14 cellular contexts compared by ENCODE assay signal in genomic region chr4:178577933-178578332, GRCh38.
DNase-seq lines count a peak whose midpoint lies in the region; TF ChIP-seq lines count a peak whose summit lies in the region.
"Had no signal": no experiment of that assay in that cellular context is flagged by ENCODE, and none has a peak within 500 bp of the region (broad histone marks: within the 10 kb centered on the region; RNA-seq: fewer than 3 reads in every experiment).

No MANE protein-coding gene starts in this region.

- H3K27me3 Mint-ChIP-seq in nephron (ENCODE audit: low read depth) = no peaks in the 10 kb centered on the region
- H3K27me3 Mint-ChIP-seq: activated T-helper 17 cell treated with anti-CD3 and anti-CD28 coated beads, Interleukin-2, amount 50 U/mL, for 72 hours had no signal

- intact Hi-C loops in colonic mucosa (cut with DNase I) = no loop called here

- TF ChIP-seq CTCF in WERI-Rb-1 (IDR thresholded peaks at IDR 0.05; ENCODE audit: low read depth, low read length) (peak; percentile 37; the same call in 1 of the 2 replicates), nephron (IDR thresholded peaks at IDR 0.05; ENCODE audit: unreplicated experiment in 3 of 3) (peak in 2 of 3 experiments; percentile 18 to 33), colonic mucosa (IDR thresholded peaks at IDR 0.05) (no peak)

- H3K9me3 ChIP-seq in WERI-Rb-1 (ENCODE audit: severe bottlenecking) (no peaks in the 10 kb centered on the region), colonic mucosa (no peaks in the 10 kb centered on the region)
- H3K9me3 ChIP-seq: pancreas, vagina had no signal

- peak in 2 of 3 experiments; percentile 8 to 55 for DNase-seq in NCI-H1417 (lab: John Stamatoyannopoulos, UW)
- DNase-seq in NCI-H1417 treated with DMSO at 0.1 percent for 48 hours (lab: John Stamatoyannopoulos, UW) = no peak
- DNase-seq in HT-29 (ENCODE audit: low spot score) = peak; percentile 9
- peak; percentile 18 for DNase-seq in WERI-Rb-1
- DNase-seq in C1 segment of cervical spinal cord (lab: John Stamatoyannopoulos, UW) = no peak
- DNase-seq in ecto neural progenitor cell (ENCODE audit: low spot score) = no peak
- DNase-seq in colonic mucosa = no peak
- DNase-seq: activated CD4-positive, alpha-beta T cell treated with anti-CD3 and anti-CD28 coated beads for 4 hours; DMS79 treated with DMSO at 0.1 percent for 48 hours; NCI-H446 treated with DMSO at 0.1 percent for 48 hours; pancreas had no signal

- no peak overlapping the region for H3K27ac Mint-ChIP-seq in nephron
- H3K27ac Mint-ChIP-seq: activated T-helper 17 cell treated with anti-CD3 and anti-CD28 coated beads, Interleukin-2, amount 50 U/mL, for 72 hours had no signal

- H3K4me3 ChIP-seq in WERI-Rb-1 (ENCODE audit: low read depth, low read length) = no peak overlapping the region
- H3K4me3 ChIP-seq in colonic mucosa = no peak overlapping the region
- H3K4me3 ChIP-seq: pancreas, vagina had no signal

- H3K36me3 Mint-ChIP-seq in nephron (ENCODE audit: low read depth) = no peaks in the 10 kb centered on the region

- no peak overlapping the region for H3K4me3 Mint-ChIP-seq in nephron
- H3K4me3 Mint-ChIP-seq: activated T-helper 17 cell treated with anti-CD3 and anti-CD28 coated beads, Interleukin-2, amount 50 U/mL, for 72 hours had no signal

- H3K9ac ChIP-seq in colonic mucosa (ENCODE audit: low read depth in 2 of 2, low read length in 2 of 2) = no peak overlapping the region

- no peaks in the 10 kb centered on the region for H3K9me3 Mint-ChIP-seq in nephron

- no peaks in the 10 kb centered on the region for H3K4me1 ChIP-seq in colonic mucosa
- H3K4me1 ChIP-seq: pancreas, vagina had no signal

- H3K27ac ChIP-seq in WERI-Rb-1 (no peak overlapping the region), colonic mucosa (no peak overlapping the region)
- H3K27ac ChIP-seq: pancreas, vagina had no signal

- H3K4me1 Mint-ChIP-seq in nephron = no peaks in the 10 kb centered on the region
- H3K4me1 Mint-ChIP-seq: activated T-helper 17 cell treated with anti-CD3 and anti-CD28 coated beads, Interleukin-2, amount 50 U/mL, for 72 hours had no signal

- no peaks in the 10 kb centered on the region for H3K36me3 ChIP-seq in WERI-Rb-1
- no peaks in the 10 kb centered on the region for H3K36me3 ChIP-seq in colonic mucosa
- H3K36me3 ChIP-seq: pancreas, vagina had no signal

- peaks cover 68% of the 10 kb centered on the region for H3K27me3 ChIP-seq in WERI-Rb-1 (ENCODE audit: insufficient read depth, low read depth, severe bottlenecking)
- H3K27me3 ChIP-seq in colonic mucosa = no peaks in the 10 kb centered on the region
- H3K27me3 ChIP-seq: pancreas, vagina had no signal

Comparison
In these comparisons a context has a peak if more than half of its experiments do, and no peak if none do; other contexts are left out.
1. DNase-seq: peak in NCI-H1417 (2 of 3), HT-29 (single experiment) and WERI-Rb-1 (single experiment); none in NCI-H1417 treated with DMSO at 0.1 percent for 48 hours (single experiment), C1 segment of cervical spinal cord (0 of 14), ecto neural progenitor cell (single experiment) and colonic mucosa (single experiment).